23 cellular contexts compared by ENCODE assay signal in genomic region chr16:75088226-75088625, GRCh38. TPM values are rescaled to one million over a fixed set of nuclear protein-coding genes. Genes with fewer than 3 reads are reported as not detected.
DNase-seq lines count a peak whose midpoint lies in the region; ATAC-seq and TF ChIP-seq lines count a peak whose summit lies in the region.
"Had no signal": no experiment of that assay in that cellular context is flagged by ENCODE, and none has a peak within 500 bp of the region (broad histone marks: within the 10 kb centered on the region; RNA-seq: fewer than 3 reads in every experiment).

No MANE protein-coding gene starts in this region.

- H3K4me3 ChIP-seq in BLaER1 treated with 17β-estradiol and CSF1 and Interleukin-3, amounts not matched to agents 10 nM and 100 nM: no peak overlapping the region
- no peak overlapping the region for H3K4me3 ChIP-seq in WERI-Rb-1 (ENCODE audit: low read depth, low read length)
- no peak overlapping the region for H3K4me3 ChIP-seq in gastroesophageal sphincter
- peak overlapping the region in 1 of 4 donors; percentile 33 for H3K4me3 ChIP-seq in gastrocnemius medialis
- H3K4me3 ChIP-seq: SK-N-MC had no signal

- H3K9ac ChIP-seq in BLaER1 treated with 17β-estradiol and CSF1 and Interleukin-3, amounts not matched to agents 10 nM and 100 nM: peak overlapping the region in 1 of 11 experiments; percentile 59; a peak in 3 of 22 replicates

- TF ChIP-seq POLR2A in gastroesophageal sphincter (IDR thresholded peaks at IDR 0.05): no peak
- TF ChIP-seq POLR2A in gastrocnemius medialis (IDR thresholded peaks at IDR 0.05): no peak

- ATAC-seq in gastroesophageal sphincter (no peak), gastrocnemius medialis (no peak), HG02970 (IDR thresholded peaks at IDR 0.05; ENCODE audit: low FRiP score, unreplicated experiment) (no peak), GM19351 (IDR thresholded peaks at IDR 0.05; ENCODE audit: unreplicated experiment) (no peak)
- ATAC-seq: activated CD8-positive, alpha-beta T cell treated with anti-CD3 and anti-CD28 coated beads, Interleukin-2, amount 10 ng/mL, durations not matched to agents 7 days and 5 days had no signal

- WGBS in gastroesophageal sphincter (ENCODE audit: low coverage in 1 of 2), 2 donors: 32 to 41% methylated on average over 4 of the region's 4 CpGs

- H3K4me1 ChIP-seq in BLaER1 treated with 17β-estradiol and CSF1 and Interleukin-3, amounts not matched to agents 10 nM and 100 nM: peaks cover 33 to 92% (median 86%) of the 10 kb centered on the region in 10 experiments
- H3K4me1 ChIP-seq in gastroesophageal sphincter (peaks cover 10 to 75% (median 26%) of the 10 kb centered on the region in 3 donors), gastrocnemius medialis (peaks cover 61 to 62% of the 10 kb centered on the region in 2 donors)

- H3K9me3 ChIP-seq in BLaER1 treated with 17β-estradiol and CSF1 and Interleukin-3, amounts not matched to agents 10 nM and 100 nM (replicated peaks in 1 of 11): no peaks in the 10 kb centered on the region
- no peaks in the 10 kb centered on the region for H3K9me3 ChIP-seq in WERI-Rb-1 (ENCODE audit: severe bottlenecking)
- H3K9me3 ChIP-seq in gastroesophageal sphincter: no peaks in the 10 kb centered on the region
- H3K9me3 ChIP-seq in gastrocnemius medialis: no peaks in the 10 kb centered on the region

- intact Hi-C loops in gastrocnemius medialis (cut with DNase I; ENCODE audit: low total_unique reads): loop anchor here (5.0 kb wide), 1 partner anchor 76 kb away; no protein-coding TSS in a partner anchor

- no peak for DNase-seq in WERI-Rb-1
- DNase-seq in gastrocnemius medialis: no peak
- DNase-seq in NCI-H1092 treated with DMSO at 0.1 percent for 48 hours (lab: John Stamatoyannopoulos, UW): no peak
- no peak for DNase-seq in NCI-H187 (lab: John Stamatoyannopoulos, UW)
- DNase-seq: activated CD4-positive, CD25-positive, alpha-beta regulatory T cell; activated CD8-positive, alpha-beta T cell treated with anti-CD3 and anti-CD28 coated beads, Interleukin-2, amount 10 ng/mL, durations not matched to agents 7 days and 5 days; activated naive CD4-positive, alpha-beta T cell treated with anti-CD3 and anti-CD28 coated beads, Interleukin-2, amount 10 ng/mL, durations not matched to agents 7 days and 5 days; activated T-cell treated with anti-CD3 and anti-CD28 coated beads, Interleukin-2, amount 50 U/mL, for 24 hours; anterior cingulate cortex; CD4-positive, alpha-beta T cell; DMS 273 treated with DMSO at 0.1 percent for 48 hours; GDM1; NCI-H1930; NCI-H446 treated with DMSO at 0.1 percent for 48 hours; retina; stimulated activated CD8-positive, alpha-beta memory T cell treated with anti-CD3 and anti-CD28 coated beads, Interleukin-4, amount 100 ng/mL, for 48 hours; substantia nigra; T-helper 2 cell had no signal

- H3K36me3 ChIP-seq in BLaER1 treated with 17β-estradiol and CSF1 and Interleukin-3, amounts not matched to agents 10 nM and 100 nM: peaks cover 0 to 45% (median 6%) of the 10 kb centered on the region in 11 experiments; a peak in 11 of 22 replicates
- H3K36me3 ChIP-seq in WERI-Rb-1 (no peaks in the 10 kb centered on the region), gastroesophageal sphincter (no peaks in the 10 kb centered on the region), gastrocnemius medialis (no peaks in the 10 kb centered on the region)

- no peak for TF ChIP-seq EP300 in gastroesophageal sphincter (IDR thresholded peaks at IDR 0.05)

- TF ChIP-seq CTCF in WERI-Rb-1 (IDR thresholded peaks at IDR 0.05; ENCODE audit: low read depth, low read length) (no peak), gastroesophageal sphincter (IDR thresholded peaks at IDR 0.05) (no peak), gastrocnemius medialis (IDR thresholded peaks at IDR 0.05 in 4 of 5, conservative IDR thresholded peaks at IDR 0.05 in 1 of 5) (no peak)

- H4K20me1 ChIP-seq in BLaER1 treated with 17β-estradiol and CSF1 and Interleukin-3, amounts not matched to agents 10 nM and 100 nM: peaks cover 0 to 97% (median 78%) of the 10 kb centered on the region in 11 experiments; a peak in 17 of 22 replicates

- no peaks in the 10 kb centered on the region for H3K27me3 ChIP-seq in BLaER1 treated with 17β-estradiol and CSF1 and Interleukin-3, amounts not matched to agents 10 nM and 100 nM
- H3K27me3 ChIP-seq in WERI-Rb-1 (ENCODE audit: insufficient read depth, low read depth, severe bottlenecking): no peaks in the 10 kb centered on the region
- H3K27me3 ChIP-seq in gastroesophageal sphincter: no peaks in the 10 kb centered on the region
- H3K27me3 ChIP-seq in gastrocnemius medialis: no peaks in the 10 kb centered on the region

- in situ Hi-C loops in gastrocnemius medialis (cut with MboI; ENCODE audit: low sequenced_read_pairs in 4 of 4): no loop called here

- peak overlapping the region; percentile 69 to 91 (median 82); a peak in 20 of 22 replicates for H3K4me2 ChIP-seq in BLaER1 treated with 17β-estradiol and CSF1 and Interleukin-3, amounts not matched to agents 10 nM and 100 nM

- H3K27ac ChIP-seq in BLaER1 treated with 17β-estradiol and CSF1 and Interleukin-3, amounts not matched to agents 10 nM and 100 nM: peak overlapping the region in 6 of 11 experiments; percentile 58 to 73 (median 68); a peak in 8 of 22 replicates
- H3K27ac ChIP-seq in WERI-Rb-1: peak overlapping the region; percentile 85
- H3K27ac ChIP-seq in gastroesophageal sphincter: peak overlapping the region; percentile 6 to 85 (median 77)
- peak overlapping the region; percentile 84 to 91 (median 90) for H3K27ac ChIP-seq in gastrocnemius medialis
- H3K27ac ChIP-seq: SK-N-MC had no signal

RNA-seq across cellular contexts. Expression of gene LDHD, which starts 28.4 kb away (rescaled TPM):
- 10 to 100 TPM in 2 of 4 donors, 1 to 10 TPM in 2; 5.1 to 12.8 (median 8.6) TPM for total RNA-seq in gastroesophageal sphincter
- 10 to 100 TPM; 27.8 to 54.5 (median 44.2) TPM for total RNA-seq in gastrocnemius medialis
- total RNA-seq: CD4-positive, alpha-beta T cell had no signal
